ENCODE assay signal across 8 cellular contexts in genomic region chr10:92239600-92240288, GRCh38. TPM values are rescaled to one million over a fixed set of nuclear protein-coding genes. Genes with fewer than 3 reads are reported as not detected.
A peak's percentile ranks its signal among the peaks of the same experiment; 100 is the strongest.
DNase-seq lines count a peak whose midpoint lies in the region; ATAC-seq and TF ChIP-seq lines count a peak whose summit lies in the region.

No MANE protein-coding gene starts in this region.

- no peaks in the 10 kb centered on the region for H3K27me3 ChIP-seq in esophagus (ENCODE audit: control insufficient read depth in 1 of 2, insufficient read depth in 2 of 2, low read length in 2 of 2)
- no peaks in the 10 kb centered on the region for H3K27me3 ChIP-seq in mucosa of stomach (ENCODE audit: control insufficient read depth, insufficient read depth, low read length)
- H3K27me3 ChIP-seq in stomach: no peaks in the 10 kb centered on the region

- H3K4me3 ChIP-seq in esophagus (ENCODE audit: low read depth in 1 of 2, low read length in 2 of 2) (peak overlapping the region; percentile 77 to 85), mucosa of stomach (ENCODE audit: low read length) (peak overlapping the region; percentile 36), stomach (peak overlapping the region; percentile 69 to 89 (median 78))

- peak overlapping the region; percentile 71 for H3K9ac ChIP-seq in mucosa of stomach (ENCODE audit: low read length)

- TF ChIP-seq CTCF in stomach (IDR thresholded peaks at IDR 0.05): no peak

- H3K36me3 ChIP-seq in esophagus (ENCODE audit: control insufficient read depth in 2 of 2, insufficient read depth in 2 of 2, low read length in 1 of 2): no peaks in the 10 kb centered on the region
- H3K36me3 ChIP-seq in mucosa of stomach (ENCODE audit: control insufficient read depth, insufficient read depth, low read length): no peaks in the 10 kb centered on the region
- peaks cover 0 to 2% (median 0%) of the 10 kb centered on the region in 4 donors for H3K36me3 ChIP-seq in stomach

- H3K4me1 ChIP-seq in esophagus (ENCODE audit: control insufficient read depth in 2 of 2, insufficient read depth in 2 of 2, low read length in 1 of 2) (no peaks in the 10 kb centered on the region), mucosa of stomach (ENCODE audit: control insufficient read depth, insufficient read depth, low read length) (peaks cover 22% of the 10 kb centered on the region), stomach (peaks cover 12 to 69% (median 46%) of the 10 kb centered on the region in 4 donors)

- TF ChIP-seq EP300 in stomach (IDR thresholded peaks at IDR 0.05): no peak

- peak; percentile 63 for DNase-seq in AG20443 (ENCODE audit: low spot score)
- peak; percentile 12 for DNase-seq in LoVo (ENCODE audit: low spot score)
- DNase-seq in activated T-cell treated with anti-CD3 and anti-CD28 coated beads for 48 hours (ENCODE audit: low read depth): peak; percentile 25
- DNase-seq in stomach: peak; percentile 47
- DNase-seq in DMS153 treated with DMSO at 0.1 percent for 48 hours (lab: John Stamatoyannopoulos, UW; ENCODE audit: unreplicated experiment): no peak

- peak; percentile 40 for ATAC-seq in GM19463 (IDR thresholded peaks at IDR 0.05; ENCODE audit: unreplicated experiment)

- H3K27ac ChIP-seq in esophagus (ENCODE audit: low read depth in 2 of 2, low read length in 1 of 2): peak overlapping the region; percentile 93 to 97
- peak overlapping the region; percentile 85 to 91 (median 89) for H3K27ac ChIP-seq in stomach

- TF ChIP-seq POLR2A in stomach (IDR thresholded peaks at IDR 0.05): no peak

- H3K9me3 ChIP-seq in esophagus (ENCODE audit: control insufficient read depth in 2 of 2, insufficient read depth in 1 of 2, low read depth in 1 of 2, low read length in 1 of 2) (no peaks in the 10 kb centered on the region), mucosa of stomach (ENCODE audit: control insufficient read depth, low read length) (no peaks in the 10 kb centered on the region), stomach (no peaks in the 10 kb centered on the region)

- whole genome bisulfite sequencing in esophagus, 2 donors: 0 to 1% methylated on average over 61 to 69 of the region's 69 CpGs
- 0 to 8% (median 1%) methylated on average over 20 to 69 of the region's 69 CpGs for WGBS in stomach, 5 donors

- intact Hi-C loops in stomach (cut with DNase I; ENCODE audit: low total_unique reads): loop anchor here (10.0 kb wide), 1 partner anchor 55 kb away; the partner anchor contains the start of genes CPEB3 and MARCHF5

RNA-seq across cellular contexts. Expression of gene CPEB3, which starts 51.1 kb away (rescaled TPM):
- polyA plus RNA-seq in esophagus (1 to 10 TPM; 1.9 to 2.3 TPM), stomach (1 to 10 TPM; 1.3 to 1.8 (median 1.3) TPM)
- 10 to 100 TPM in 2 of 5 donors, 1 to 10 TPM in 3; 2.0 to 11.2 (median 6.6) TPM for total RNA-seq in stomach

RNA-seq across cellular contexts. Expression of gene MARCHF5, which starts 51.2 kb away (rescaled TPM):
- 10 to 100 TPM; 23.9 to 32.5 TPM for polyA plus RNA-seq in esophagus
- 10 to 100 TPM in 1 of 5 donors, 1 to 10 TPM in 4; 1.2 to 37.1 (median 4.9) TPM for total RNA-seq in stomach
- polyA plus RNA-seq in stomach: 10 to 100 TPM; 13.2 to 17.1 (median 16.4) TPM
